In genomic region chr6:88031550-88031949, GRCh38 we compare ENCODE assay signal across 1 cellular context.
TF ChIP-seq lines count a peak whose summit lies in the region.

No MANE protein-coding gene starts in this region.

TF ChIP-seq in K562, 482 proteins besides CTCF, POLR2A, EP300 and RAD21:
- TF ChIP-seq SFPQ (IDR thresholded peaks at IDR 0.05; ENCODE audit: low read depth, low read length) (no peak), ZNF280A (IDR thresholded peaks at IDR 0.05; ENCODE audit: low read depth, partially characterized antibody) (peak; percentile 63), EWSR1 (IDR thresholded peaks at IDR 0.05; ENCODE audit: borderline replicate concordance, low read depth, partially characterized antibody) (no peak), DMBX1 (CRISPR knock-in tag; IDR thresholded peaks at IDR 0.05; ENCODE audit: borderline replicate concordance) (no peak), PHB (CRISPR knock-in tag; IDR thresholded peaks at IDR 0.05) (no peak), ZNF232 (CRISPR knock-in tag; IDR thresholded peaks at IDR 0.05) (no peak), TAF9B (IDR thresholded peaks at IDR 0.05; ENCODE audit: partially characterized antibody) (no peak), ZEB2 (IDR thresholded peaks at IDR 0.05) (0 out of 2 replicates have a peak, but pooled peaks have one; percentile 20), NFXL1 (CRISPR knock-in tag; IDR thresholded peaks at IDR 0.05) (no peak), GABPB1 (CRISPR knock-in tag; IDR thresholded peaks at IDR 0.05) (no peak), CBX1 (IDR thresholded peaks at IDR 0.05; ENCODE audit: low read depth) (peak; percentile 92), ATF6 (CRISPR knock-in tag; IDR thresholded peaks at IDR 0.05) (no peak), XRCC3 (IDR thresholded peaks at IDR 0.05) (0 out of 2 replicates have a peak, but pooled peaks have one; percentile 36), EP400 (IDR thresholded peaks at IDR 0.05) (no peak), ZNF280B (CRISPR knock-in tag; IDR thresholded peaks at IDR 0.05) (peak; percentile 93), ZZZ3 (IDR thresholded peaks at IDR 0.05) (no peak), ZNF444 (CRISPR knock-in tag; IDR thresholded peaks at IDR 0.05) (no peak), ZNF79 (CRISPR knock-in tag; IDR thresholded peaks at IDR 0.05; ENCODE audit: low read depth) (no peak), ARID3B (CRISPR knock-in tag; IDR thresholded peaks at IDR 0.05; ENCODE audit: borderline replicate concordance) (no peak), ZNF57 (CRISPR knock-in tag; IDR thresholded peaks at IDR 0.05) (no peak), KAT2B (IDR thresholded peaks at IDR 0.05; ENCODE audit: low read depth, low read length) (no peak), TRIM28 (IDR thresholded peaks at IDR 0.05) (peak; percentile 92), ZFP30 (CRISPR knock-in tag; IDR thresholded peaks at IDR 0.05; ENCODE audit: borderline replicate concordance) (no peak), ETS2 (tag; IDR thresholded peaks at IDR 0.05; ENCODE audit: borderline replicate concordance, poor library complexity, severe bottlenecking) (no peak), CBX3 (IDR thresholded peaks at IDR 0.05; ENCODE audit: borderline replicate concordance in 1 of 2, low read length in 2 of 2) (peak; percentile 66 to 85), MTA3 (IDR thresholded peaks at IDR 0.05; ENCODE audit: borderline replicate concordance) (no peak), CBX5 (IDR thresholded peaks at IDR 0.05; ENCODE audit: borderline replicate concordance, low read depth) (peak; percentile 93), PHTF2 (CRISPR knock-in tag; IDR thresholded peaks at IDR 0.05) (no peak), ZNF133 (CRISPR knock-in tag; IDR thresholded peaks at IDR 0.05) (no peak), ZBTB8A (IDR thresholded peaks at IDR 0.05; ENCODE audit: partially characterized antibody) (no peak), ZNF639 (CRISPR knock-in tag; conservative IDR thresholded peaks at IDR 0.05 in 1 of 2, IDR thresholded peaks at IDR 0.05 in 1 of 2) (no peak), CAMTA2 (CRISPR knock-in tag; conservative IDR thresholded peaks at IDR 0.05) (no peak)
TF ChIP-seq in K562: peak in this region for 8.
